Comparison of ENCODE assay signal across 1 cellular context in the genomic region with DNA sequence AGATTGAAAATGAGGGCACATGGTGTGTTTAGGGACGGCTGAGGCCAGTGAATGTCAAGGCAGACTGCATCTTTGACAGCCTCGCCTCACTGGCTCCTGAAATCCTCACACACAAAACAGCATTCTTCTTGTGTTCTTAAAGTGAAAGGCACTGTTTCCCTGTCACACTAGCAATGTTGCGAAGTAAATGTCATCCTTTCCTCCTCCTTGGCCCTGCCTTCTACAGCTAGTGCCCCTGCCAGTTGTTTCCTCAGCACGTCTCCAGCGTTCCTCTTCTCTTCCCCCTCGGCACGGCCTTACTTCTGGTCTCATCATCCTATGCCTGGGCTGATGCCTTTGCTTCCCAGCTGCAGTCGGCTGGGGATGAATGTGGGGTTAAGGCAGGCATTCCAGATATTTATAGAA.
TF ChIP-seq lines count a peak whose summit lies in the region.

No MANE protein-coding gene starts in this region.

TF ChIP-seq in GM23338, 12 proteins besides CTCF, POLR2A, EP300 and RAD21 (continued from another document):
- TF ChIP-seq, protein P1, sequence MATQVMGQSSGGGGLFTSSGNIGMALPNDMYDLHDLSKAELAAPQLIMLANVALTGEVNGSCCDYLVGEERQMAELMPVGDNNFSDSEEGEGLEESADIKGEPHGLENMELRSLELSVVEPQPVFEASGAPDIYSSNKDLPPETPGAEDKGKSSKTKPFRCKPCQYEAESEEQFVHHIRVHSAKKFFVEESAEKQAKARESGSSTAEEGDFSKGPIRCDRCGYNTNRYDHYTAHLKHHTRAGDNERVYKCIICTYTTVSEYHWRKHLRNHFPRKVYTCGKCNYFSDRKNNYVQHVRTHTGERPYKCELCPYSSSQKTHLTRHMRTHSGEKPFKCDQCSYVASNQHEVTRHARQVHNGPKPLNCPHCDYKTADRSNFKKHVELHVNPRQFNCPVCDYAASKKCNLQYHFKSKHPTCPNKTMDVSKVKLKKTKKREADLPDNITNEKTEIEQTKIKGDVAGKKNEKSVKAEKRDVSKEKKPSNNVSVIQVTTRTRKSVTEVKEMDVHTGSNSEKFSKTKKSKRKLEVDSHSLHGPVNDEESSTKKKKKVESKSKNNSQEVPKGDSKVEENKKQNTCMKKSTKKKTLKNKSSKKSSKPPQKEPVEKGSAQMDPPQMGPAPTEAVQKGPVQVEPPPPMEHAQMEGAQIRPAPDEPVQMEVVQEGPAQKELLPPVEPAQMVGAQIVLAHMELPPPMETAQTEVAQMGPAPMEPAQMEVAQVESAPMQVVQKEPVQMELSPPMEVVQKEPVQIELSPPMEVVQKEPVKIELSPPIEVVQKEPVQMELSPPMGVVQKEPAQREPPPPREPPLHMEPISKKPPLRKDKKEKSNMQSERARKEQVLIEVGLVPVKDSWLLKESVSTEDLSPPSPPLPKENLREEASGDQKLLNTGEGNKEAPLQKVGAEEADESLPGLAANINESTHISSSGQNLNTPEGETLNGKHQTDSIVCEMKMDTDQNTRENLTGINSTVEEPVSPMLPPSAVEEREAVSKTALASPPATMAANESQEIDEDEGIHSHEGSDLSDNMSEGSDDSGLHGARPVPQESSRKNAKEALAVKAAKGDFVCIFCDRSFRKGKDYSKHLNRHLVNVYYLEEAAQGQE (IDR thresholded peaks at IDR 0.05; ENCODE audit: unreplicated experiment) = no peak
- TF ChIP-seq EZH2phosphoT487 (IDR thresholded peaks at IDR 0.05; ENCODE audit: unreplicated experiment) (no peak), STAT1 (IDR thresholded peaks at IDR 0.05; ENCODE audit: unreplicated experiment) (no peak)
TF ChIP-seq in GM23338: peak in this region for 0.
